ENCODE assay signal across 23 cellular contexts in genomic region chr9:8030095-8030494, GRCh38.
"Had no signal": no experiment of that assay in that cellular context is flagged by ENCODE, and none has a peak within 500 bp of the region (broad histone marks: within the 10 kb centered on the region; RNA-seq: fewer than 3 reads in every experiment).

No MANE protein-coding gene starts in this region.

- ATAC-seq: activated CD4-positive, CD25-positive, alpha-beta regulatory T cell treated with anti-CD3 and anti-CD28 coated beads, Interleukin-2, amount 50 U/mL, for 24 hours; gastroesophageal sphincter; pancreas had no signal

- DNase-seq: activated CD4-positive, alpha-beta memory T cell treated with anti-CD3 and anti-CD28 coated beads for 36 hours; activated CD4-positive, alpha-beta T cell treated with anti-CD3 and anti-CD28 coated beads, Interleukin-2, amount 10 ng/mL, durations not matched to agents 24 days and 14 days; activated CD8-positive, alpha-beta memory T cell treated with anti-CD3 and anti-CD28 coated beads, Interleukin-2, amount 50 U/mL, for 4 hours; activated effector memory CD4-positive, alpha-beta T cell treated with anti-CD3 and anti-CD28 coated beads, Interleukin-2, amount 50 U/mL, for 16 hours; activated naive CD4-positive, alpha-beta T cell treated with anti-CD3 and anti-CD28 coated beads for 36 hours; activated naive CD8-positive, alpha-beta T cell treated with anti-CD3 and anti-CD28 coated beads for 36 hours; activated T-cell treated with anti-CD3 and anti-CD28 coated beads, Interleukin-2, amount 50 U/mL, for 1 hour; adrenal gland; effector CD4-positive, alpha-beta T cell; esophagus squamous epithelium; islet precursor cell; left cardiac atrium; mammary epithelial cell; naive B cell; nephron progenitor cell; pancreas; spleen; stimulated activated CD4-positive, alpha-beta T cell treated with anti-CD3 and anti-CD28 coated beads, Interleukin-2, amount 100 ng/mL, for 48 hours; stimulated activated naive CD4-positive, alpha-beta T cell treated with Interleukin-2 at 50 U/mL for 16 hours; T-helper 9 cell; WERI-Rb-1 had no signal
